Comparison of ENCODE assay signal across 23 cellular contexts in genomic region chr4:137994858-137995257, GRCh38.
A peak's percentile ranks its signal among the peaks of the same experiment; 100 is the strongest.
DNase-seq lines count a peak whose midpoint lies in the region; ATAC-seq and TF ChIP-seq lines count a peak whose summit lies in the region.
"Had no signal": no experiment of that assay in that cellular context is flagged by ENCODE, and none has a peak within 500 bp of the region (broad histone marks: within the 10 kb centered on the region; RNA-seq: fewer than 3 reads in every experiment).

No MANE protein-coding gene starts in this region.

- TF ChIP-seq POLR2A in tibial nerve (IDR thresholded peaks at IDR 0.05): no peak

- ATAC-seq in GM18868 (IDR thresholded peaks at IDR 0.05; ENCODE audit: unreplicated experiment): no peak
- ATAC-seq in HG02759 (IDR thresholded peaks at IDR 0.05; ENCODE audit: unreplicated experiment): no peak
- no peak for ATAC-seq in GM18909 (IDR thresholded peaks at IDR 0.05; ENCODE audit: poor library complexity, unreplicated experiment)
- ATAC-seq: effector memory CD8-positive, alpha-beta T cell; HepG2; lower lobe of right lung; WTC11 had no signal

- no peaks in the 10 kb centered on the region for H3K9me3 ChIP-seq in tibial nerve
- H3K9me3 ChIP-seq: lower lobe of right lung, uterus had no signal

- TF ChIP-seq CTCF in AG10803 (conservative IDR thresholded peaks at IDR 0.05; ENCODE audit: low read length) (no peak), epithelial cell of proximal tubule (conservative IDR thresholded peaks at IDR 0.05; ENCODE audit: low read depth, low read length) (no peak), tibial nerve (IDR thresholded peaks at IDR 0.05) (no peak)

- no peaks in the 10 kb centered on the region for H3K27me3 ChIP-seq in tibial nerve
- H3K27me3 ChIP-seq: hepatocyte, uterus had no signal

- H3K4me3 ChIP-seq in AG10803 (ENCODE audit: low read length): no peak overlapping the region
- no peak overlapping the region for H3K4me3 ChIP-seq in epithelial cell of proximal tubule (ENCODE audit: low read depth, low read length)
- no peak overlapping the region for H3K4me3 ChIP-seq in tibial nerve
- H3K4me3 ChIP-seq: hepatocyte, lower lobe of right lung, uterus had no signal

- H3K27ac ChIP-seq in tibial nerve: no peak overlapping the region
- H3K27ac ChIP-seq: hepatocyte, lower lobe of right lung, uterus had no signal

- DNase-seq in AG10803 (ENCODE audit: low read depth): peak; percentile 92
- DNase-seq in NCI-H226: peak; percentile 15
- peak; percentile 51 for DNase-seq in epithelial cell of proximal tubule (ENCODE audit: low read depth)
- DNase-seq in myocyte (ENCODE audit: low read depth): peak; percentile 17
- no peak for DNase-seq in tibial nerve (ENCODE audit: low spot score in 2 of 2)
- DNase-seq: activated CD4-positive, alpha-beta T cell treated with anti-CD3 and anti-CD28 coated beads, Interleukin-2, amount 50 U/mL, for 4 hours; activated T-cell treated with anti-CD3 and anti-CD28 coated beads for 4 hours; amniotic stem cell; DMS79 treated with DMSO at 0.1 percent for 48 hours; effector memory CD8-positive, alpha-beta T cell; H9; lower lobe of right lung; NCI-H1105 treated with DMSO at 0.1 percent for 48 hours; NCI-H2081 treated with DMSO at 0.1 percent for 48 hours; occipital lobe; stimulated activated CD4-positive, alpha-beta T cell treated with anti-CD3 and anti-CD28 coated beads, Interleukin-12 subunit alpha, Interleukin-12 subunit beta, amount 100 ng/mL, for 4 hours; uterus had no signal

- H3K36me3 ChIP-seq in tibial nerve: no peaks in the 10 kb centered on the region
- H3K36me3 ChIP-seq: lower lobe of right lung, uterus had no signal

- H3K4me1 ChIP-seq in tibial nerve: peaks cover 0 to 17% (median 0%) of the 10 kb centered on the region in 4 donors
- H3K4me1 ChIP-seq: lower lobe of right lung, uterus had no signal

- TF ChIP-seq EP300 in tibial nerve (IDR thresholded peaks at IDR 0.05): no peak

Comparison
In these comparisons a context has a peak if more than half of its experiments do, and no peak if none do; other contexts are left out.
1. DNase-seq: peak in AG10803 (single experiment), NCI-H226 (single experiment), epithelial cell of proximal tubule (single experiment) and myocyte (single experiment); none in tibial nerve (0 of 2).